8 cellular contexts compared by ENCODE assay signal in the genomic region with DNA sequence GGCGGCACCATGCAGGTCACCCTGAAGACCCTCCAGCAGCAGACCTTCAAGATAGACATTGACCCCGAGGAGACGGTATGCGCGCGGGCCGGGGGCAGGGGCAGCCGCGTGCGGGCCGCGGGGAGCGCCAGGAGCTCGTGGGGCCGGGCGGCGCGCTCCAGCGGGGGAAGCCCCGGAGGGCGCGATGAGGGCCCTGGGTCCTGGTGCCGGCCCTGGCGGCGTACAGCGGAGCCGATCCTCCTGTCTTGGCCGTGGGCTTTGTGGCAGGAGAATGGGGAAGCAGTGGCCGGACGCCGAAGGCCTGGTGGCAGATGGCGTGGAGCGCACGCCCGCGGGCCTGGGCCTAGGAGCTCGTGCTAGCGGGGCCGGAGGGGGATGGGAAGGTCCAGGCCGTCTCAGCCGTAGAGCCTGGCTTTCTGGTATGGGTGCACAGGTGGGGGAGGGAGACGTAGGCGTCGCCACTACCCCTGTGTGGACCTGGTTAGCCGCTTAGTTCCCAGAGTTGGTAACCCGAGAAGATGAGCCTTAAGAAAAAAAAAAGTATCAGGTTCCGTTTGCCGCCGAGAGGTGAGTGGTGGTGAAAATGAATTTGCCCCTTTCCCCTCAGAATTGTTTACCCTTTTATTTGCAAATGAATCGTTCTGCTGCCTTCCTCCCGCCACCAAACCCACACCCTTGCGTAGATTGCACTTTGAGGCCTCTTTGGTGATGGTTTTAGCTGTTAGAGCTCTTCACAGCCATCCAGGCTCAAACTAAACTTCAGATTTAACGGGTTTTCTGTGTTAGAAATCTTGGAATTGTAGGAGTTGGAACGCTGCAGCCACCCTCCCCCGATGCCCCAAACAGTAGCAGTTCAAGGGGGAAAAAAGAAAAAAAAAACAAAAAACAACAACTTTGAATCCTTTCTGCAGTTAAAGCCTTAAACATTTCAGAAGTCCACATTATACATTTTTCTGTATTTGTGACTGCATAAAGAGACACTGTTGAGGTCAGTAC. TPM values are rescaled to one million over a fixed set of nuclear protein-coding genes. Genes with fewer than 3 reads are reported as not detected.
DNase-seq lines count a peak whose midpoint lies in the region; ATAC-seq and TF ChIP-seq lines count a peak whose summit lies in the region.

No MANE protein-coding gene starts in this region.

- H3K79me2 ChIP-seq in neural progenitor cell (ENCODE audit: low read depth): peaks cover 63% of the 10 kb centered on the region

- H3F3A ChIP-seq in neural progenitor cell (ENCODE audit: low read depth): peaks cover 18% of the 10 kb centered on the region

- H3K27ac ChIP-seq in foreskin keratinocyte: peak overlapping the region; percentile 84
- H3K27ac ChIP-seq in neural progenitor cell: peak overlapping the region; percentile 98
- peak overlapping the region; percentile 92 for H3K27ac ChIP-seq in subcutaneous abdominal adipose tissue (ENCODE audit: low read depth, low read length)

- H3K4me1 ChIP-seq in foreskin keratinocyte (peaks cover 28% of the 10 kb centered on the region), neural progenitor cell (peaks cover 10% of the 10 kb centered on the region), subcutaneous abdominal adipose tissue (ENCODE audit: control insufficient read depth in 5 of 5, insufficient read depth in 5 of 5, low read length in 5 of 5) (peaks cover 0 to 54% (median 34%) of the 10 kb centered on the region in 5 donors)

- H3K27me3 ChIP-seq in foreskin keratinocyte: no peaks in the 10 kb centered on the region
- no peaks in the 10 kb centered on the region for H3K27me3 ChIP-seq in neural progenitor cell
- no peaks in the 10 kb centered on the region for H3K27me3 ChIP-seq in subcutaneous abdominal adipose tissue (ENCODE audit: control insufficient read depth in 5 of 5, insufficient read depth in 4 of 5, low read length in 5 of 5)

- no peaks in the 10 kb centered on the region for H3K9me3 ChIP-seq in neural progenitor cell (ENCODE audit: low read depth)
- H3K9me3 ChIP-seq in subcutaneous abdominal adipose tissue (ENCODE audit: control insufficient read depth in 5 of 5, low read length in 5 of 5): no peaks in the 10 kb centered on the region

- H2AFZ ChIP-seq in neural progenitor cell (replicated peaks): no peak overlapping the region

- H3K9ac ChIP-seq in neural progenitor cell (peak overlapping the region; percentile 82), subcutaneous abdominal adipose tissue (ENCODE audit: low read length in 5 of 5) (peak overlapping the region; percentile 96 to 99 (median 98))

- peak overlapping the region; percentile 98 for H3K4me3 Mint-ChIP-seq in neural progenitor cell

- no peak for TF ChIP-seq CTCF in foreskin keratinocyte (conservative IDR thresholded peaks at IDR 0.05)
- no peak for TF ChIP-seq CTCF in neural progenitor cell (IDR thresholded peaks at IDR 0.05)

- peak overlapping the region; percentile 96 for H3K27ac Mint-ChIP-seq in neural progenitor cell

- ATAC-seq in GM21528 (IDR thresholded peaks at IDR 0.05; ENCODE audit: low FRiP score, unreplicated experiment) (peak; percentile 49), foreskin keratinocyte (peak; percentile 43)

- H3K4me2 ChIP-seq in neural progenitor cell: peak overlapping the region; percentile 80

- H3K4me1 Mint-ChIP-seq in neural progenitor cell: peaks cover 25% of the 10 kb centered on the region

- peaks cover 3% of the 10 kb centered on the region for H3K27me3 Mint-ChIP-seq in neural progenitor cell (ENCODE audit: insufficient read depth, low read depth)

- H3K36me3 ChIP-seq in neural progenitor cell (no peaks in the 10 kb centered on the region), subcutaneous abdominal adipose tissue (ENCODE audit: control insufficient read depth in 5 of 5, insufficient read depth in 5 of 5, low read length in 5 of 5) (no peaks in the 10 kb centered on the region)

- DNase-seq in DMS53 (lab: John Stamatoyannopoulos, UW): peak; percentile 90
- peak; percentile 56 for DNase-seq in HuH-7 (ENCODE audit: low spot score)
- peak; percentile 89 for DNase-seq in RKO (ENCODE audit: low spot score)
- peak; percentile 86 for DNase-seq in activated effector memory CD4-positive, alpha-beta T cell treated with anti-CD3 and anti-CD28 coated beads, Interleukin-2, amount 50 U/mL, for 16 hours
- peak; percentile 53 to 72 for DNase-seq in foreskin keratinocyte
- peak; percentile 92 for DNase-seq in neural progenitor cell (ENCODE audit: low spot score)

- H3K4me3 ChIP-seq in neural progenitor cell: peak overlapping the region; percentile 84
- peak overlapping the region; percentile 88 to 98 (median 90) for H3K4me3 ChIP-seq in subcutaneous abdominal adipose tissue (ENCODE audit: low read depth in 1 of 5, low read length in 5 of 5)

- peaks cover 4% of the 10 kb centered on the region for H3K9me3 Mint-ChIP-seq in neural progenitor cell

- peaks cover 11% of the 10 kb centered on the region for H3K36me3 Mint-ChIP-seq in neural progenitor cell

- peaks cover 49% of the 10 kb centered on the region for H4K20me1 ChIP-seq in neural progenitor cell (ENCODE audit: low read depth)

RNA-seq across cellular contexts. Expression of a gene that starts 0.8 kb away (rescaled TPM):
- 115 and 122 TPM in 2 replicates for total RNA-seq in foreskin keratinocyte
- polyA plus RNA-seq in foreskin keratinocyte: 55.9 and 66.6 TPM in 2 replicates
- 149 and 178 TPM in 2 replicates for total RNA-seq in neural progenitor cell (ENCODE audit: low replicate concordance)

Comparison
In these comparisons a context has a peak if more than half of its experiments do, and no peak if none do; other contexts are left out.
1. Peak in every context shown above with its lines: DNase-seq, ATAC-seq, H3K4me3 ChIP-seq and H3K27ac ChIP-seq.